ENCODE assay signal across 13 cellular contexts in genomic region chr13:48853381-48854102, GRCh38.
DNase-seq lines count a peak whose midpoint lies in the region; ATAC-seq and TF ChIP-seq lines count a peak whose summit lies in the region.
"Had no signal": no experiment of that assay in that cellular context is flagged by ENCODE, and none has a peak within 500 bp of the region (broad histone marks: within the 10 kb centered on the region; RNA-seq: fewer than 3 reads in every experiment).

No MANE protein-coding gene starts in this region.

- H3K27me3 Mint-ChIP-seq in activated naive CD4-positive, alpha-beta T cell treated with anti-CD3 and anti-CD28 coated beads for 36 hours (ENCODE audit: low read depth) = no peaks in the 10 kb centered on the region
- H3K27me3 Mint-ChIP-seq in activated T-helper 2 cell treated with anti-CD3 and anti-CD28 coated beads, Interferon-gamma antibody, Interleukin-2, Interleukin-4, amounts not matched to agents 10 μg/mL and 5 μg/mL and 100 μg/mL, durations not matched to agents 14 hours and 24 hours and 36 hours (ENCODE audit: low read depth) = peaks cover 23% of the 10 kb centered on the region
- H3K27me3 Mint-ChIP-seq in stimulated activated naive CD8-positive, alpha-beta T cell treated with anti-CD3 and anti-CD28 coated beads, Interleukin-15, Interleukin-2, amounts not matched to agents 100 ng/mL and 50 ng/mL, for 24 hours = peaks cover 19% of the 10 kb centered on the region

- no peak overlapping the region for H3K4me3 Mint-ChIP-seq in activated naive CD4-positive, alpha-beta T cell treated with anti-CD3 and anti-CD28 coated beads for 36 hours
- no peak overlapping the region for H3K4me3 Mint-ChIP-seq in activated T-helper 2 cell treated with anti-CD3 and anti-CD28 coated beads, Interferon-gamma antibody, Interleukin-2, Interleukin-4, amounts not matched to agents 10 μg/mL and 5 μg/mL and 100 μg/mL, durations not matched to agents 14 hours and 24 hours and 36 hours (ENCODE audit: low read depth)
- H3K4me3 Mint-ChIP-seq in stimulated activated naive CD8-positive, alpha-beta T cell treated with anti-CD3 and anti-CD28 coated beads, Interleukin-15, Interleukin-2, amounts not matched to agents 100 ng/mL and 50 ng/mL, for 24 hours = peak overlapping the region; percentile 25

- no peaks in the 10 kb centered on the region for H3K9me3 Mint-ChIP-seq in activated naive CD4-positive, alpha-beta T cell treated with anti-CD3 and anti-CD28 coated beads for 36 hours
- H3K9me3 Mint-ChIP-seq in activated T-helper 2 cell treated with anti-CD3 and anti-CD28 coated beads, Interferon-gamma antibody, Interleukin-2, Interleukin-4, amounts not matched to agents 10 μg/mL and 5 μg/mL and 100 μg/mL, durations not matched to agents 14 hours and 24 hours and 36 hours = no peaks in the 10 kb centered on the region
- H3K9me3 Mint-ChIP-seq in stimulated activated naive CD8-positive, alpha-beta T cell treated with anti-CD3 and anti-CD28 coated beads, Interleukin-15, Interleukin-2, amounts not matched to agents 100 ng/mL and 50 ng/mL, for 24 hours = peaks cover 5% of the 10 kb centered on the region

- no peak overlapping the region for H3K27ac ChIP-seq in right atrium auricular region
- H3K27ac ChIP-seq: SK-N-MC had no signal

- no peaks in the 10 kb centered on the region for H3K36me3 Mint-ChIP-seq in activated naive CD4-positive, alpha-beta T cell treated with anti-CD3 and anti-CD28 coated beads for 36 hours (ENCODE audit: low read depth)
- H3K36me3 Mint-ChIP-seq in activated T-helper 2 cell treated with anti-CD3 and anti-CD28 coated beads, Interferon-gamma antibody, Interleukin-2, Interleukin-4, amounts not matched to agents 10 μg/mL and 5 μg/mL and 100 μg/mL, durations not matched to agents 14 hours and 24 hours and 36 hours (ENCODE audit: low read depth) = no peaks in the 10 kb centered on the region
- no peaks in the 10 kb centered on the region for H3K36me3 Mint-ChIP-seq in stimulated activated naive CD8-positive, alpha-beta T cell treated with anti-CD3 and anti-CD28 coated beads, Interleukin-15, Interleukin-2, amounts not matched to agents 100 ng/mL and 50 ng/mL, for 24 hours (ENCODE audit: low read depth)

- no peak for TF ChIP-seq CTCF in right atrium auricular region (IDR thresholded peaks at IDR 0.05)

- H3K36me3 ChIP-seq in right atrium auricular region = no peaks in the 10 kb centered on the region
- H3K36me3 ChIP-seq: BE2C had no signal

- no peaks in the 10 kb centered on the region for H3K27me3 ChIP-seq in right atrium auricular region
- H3K27me3 ChIP-seq: BE2C had no signal

- H3K4me1 ChIP-seq in right atrium auricular region = no peaks in the 10 kb centered on the region

- H3K9me3 ChIP-seq in right atrium auricular region = no peaks in the 10 kb centered on the region
- H3K9me3 ChIP-seq: BE2C had no signal

- ATAC-seq in HG03565 (IDR thresholded peaks at IDR 0.05; ENCODE audit: unreplicated experiment) (no peak), HG03135 (IDR thresholded peaks at IDR 0.05; ENCODE audit: unreplicated experiment) (no peak)

- DNase-seq in activated naive CD4-positive, alpha-beta T cell treated with anti-CD3 and anti-CD28 coated beads for 36 hours = peak; percentile 40
- no peak for DNase-seq in activated naive CD4-positive, alpha-beta T cell (lab: John Stamatoyannopoulos, UW)
- DNase-seq in activated T-helper 2 cell treated with anti-CD3 and anti-CD28 coated beads, Interferon-gamma antibody, Interleukin-2, Interleukin-4, amounts not matched to agents 10 μg/mL and 5 μg/mL and 100 μg/mL, durations not matched to agents 14 hours and 24 hours and 36 hours (ENCODE audit: low spot score) = no peak
- DNase-seq in hepatic stellate cell (ENCODE audit: low spot score) = peak; percentile 25
- no peak for DNase-seq in right atrium auricular region (ENCODE audit: low spot score)
- DNase-seq: activated gamma-delta T cell, BE2C, NCI-H510A, substantia nigra had no signal

- peaks cover 44% of the 10 kb centered on the region for H3K4me1 Mint-ChIP-seq in activated naive CD4-positive, alpha-beta T cell treated with anti-CD3 and anti-CD28 coated beads for 36 hours (ENCODE audit: low read depth)
- H3K4me1 Mint-ChIP-seq in activated T-helper 2 cell treated with anti-CD3 and anti-CD28 coated beads, Interferon-gamma antibody, Interleukin-2, Interleukin-4, amounts not matched to agents 10 μg/mL and 5 μg/mL and 100 μg/mL, durations not matched to agents 14 hours and 24 hours and 36 hours (ENCODE audit: low read depth) = peaks cover 29% of the 10 kb centered on the region
- H3K4me1 Mint-ChIP-seq in stimulated activated naive CD8-positive, alpha-beta T cell treated with anti-CD3 and anti-CD28 coated beads, Interleukin-15, Interleukin-2, amounts not matched to agents 100 ng/mL and 50 ng/mL, for 24 hours (ENCODE audit: low read depth) = peaks cover 56% of the 10 kb centered on the region

- no peak overlapping the region for H3K4me3 ChIP-seq in right atrium auricular region
- H3K4me3 ChIP-seq: SK-N-MC had no signal

- intact Hi-C loops in activated naive CD4-positive, alpha-beta T cell treated with anti-CD3 and anti-CD28 coated beads for 36 hours (cut with micrococcal nuclease) = loop anchor here (2.0 kb wide), 1 partner anchor 31 kb away; no protein-coding TSS in a partner anchor
- intact Hi-C loops in activated T-helper 2 cell treated with anti-CD3 and anti-CD28 coated beads, Interferon-gamma antibody, Interleukin-2, Interleukin-4, amounts not matched to agents 10 μg/mL and 5 μg/mL and 100 μg/mL, durations not matched to agents 14 hours and 24 hours and 36 hours (cut with micrococcal nuclease) = loop anchor here (5.0 kb wide), 1 partner anchor 39 kb away; no protein-coding TSS in a partner anchor

- H3K27ac Mint-ChIP-seq in activated naive CD4-positive, alpha-beta T cell treated with anti-CD3 and anti-CD28 coated beads for 36 hours = no peak overlapping the region
- H3K27ac Mint-ChIP-seq in activated T-helper 2 cell treated with anti-CD3 and anti-CD28 coated beads, Interferon-gamma antibody, Interleukin-2, Interleukin-4, amounts not matched to agents 10 μg/mL and 5 μg/mL and 100 μg/mL, durations not matched to agents 14 hours and 24 hours and 36 hours = peak overlapping the region; percentile 20
- peak overlapping the region; percentile 81 for H3K27ac Mint-ChIP-seq in stimulated activated naive CD8-positive, alpha-beta T cell treated with anti-CD3 and anti-CD28 coated beads, Interleukin-15, Interleukin-2, amounts not matched to agents 100 ng/mL and 50 ng/mL, for 24 hours

- CTCF ChIA-PET in activated naive CD4-positive, alpha-beta T cell treated with anti-CD3 and anti-CD28 coated beads for 36 hours (lab: Charles Lee) = interaction anchor here (0.9 to 1.6 kb wide), 2 partner anchors 36 to 361 kb away, joined by 3 to 6 read pairs; no protein-coding TSS in a partner anchor

Comparison
In these comparisons a context has a peak if more than half of its experiments do, and no peak if none do; other contexts are left out.
1. DNase-seq: peak in activated naive CD4-positive, alpha-beta T cell treated with anti-CD3 and anti-CD28 coated beads for 36 hours (single experiment) and hepatic stellate cell (single experiment); none in activated naive CD4-positive, alpha-beta T cell (0 of 4), activated T-helper 2 cell treated with anti-CD3 and anti-CD28 coated beads, Interferon-gamma antibody, Interleukin-2, Interleukin-4, amounts not matched to agents 10 μg/mL and 5 μg/mL and 100 μg/mL, durations not matched to agents 14 hours and 24 hours and 36 hours (single experiment) and right atrium auricular region (single experiment).